ENCODE assay signal across 8 cellular contexts in the genomic region with DNA sequence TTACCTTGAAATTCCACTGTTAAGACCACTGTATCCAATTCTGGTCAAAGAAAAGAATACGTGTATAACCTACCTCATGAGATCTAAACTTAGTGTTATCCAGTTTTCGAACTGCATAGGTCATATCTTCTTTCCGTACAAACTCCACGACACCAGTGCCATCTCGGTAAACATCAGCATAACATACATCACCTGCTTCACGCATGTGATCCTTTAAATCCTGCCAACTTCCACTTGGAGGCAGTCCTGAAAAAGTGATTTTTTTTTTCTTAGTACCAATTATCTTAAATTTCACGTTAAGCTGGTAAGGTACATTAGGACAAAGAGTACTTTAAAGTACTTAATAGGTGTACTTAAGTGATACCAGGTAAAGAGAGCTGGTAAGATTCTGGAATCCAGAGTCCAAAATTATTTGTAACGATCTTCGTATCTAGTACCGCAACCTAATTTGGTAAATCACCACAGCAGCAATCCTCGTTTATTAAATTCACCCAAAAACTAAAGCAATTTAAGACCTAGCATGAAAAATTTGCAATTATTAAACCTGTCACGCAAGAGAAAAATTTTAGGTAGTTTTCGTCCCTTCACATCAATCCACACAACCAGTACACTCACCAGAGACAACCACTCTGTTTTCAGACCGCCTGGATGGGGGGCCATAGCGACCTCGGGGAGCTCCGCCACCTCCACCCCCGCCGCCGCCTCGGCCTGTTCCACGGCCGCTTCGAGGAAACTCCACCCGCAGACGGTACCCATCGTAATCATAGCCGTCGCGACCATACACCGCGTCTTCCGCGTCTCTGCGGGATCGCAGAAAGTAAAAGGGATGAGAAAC. TPM values are rescaled to one million over a fixed set of nuclear protein-coding genes. Genes with fewer than 3 reads are reported as not detected.
DNase-seq lines count a peak whose midpoint lies in the region; ATAC-seq and TF ChIP-seq lines count a peak whose summit lies in the region.

No MANE protein-coding gene starts in this region.

- H3K4me3 ChIP-seq in BLaER1 (peak overlapping the region; percentile 98), LNCaP clone FGC (ENCODE audit: low read depth, low read length) (peak overlapping the region; percentile 82), neural cell (ENCODE audit: low read length) (peak overlapping the region; percentile 93)

- H3K9me3 ChIP-seq in BLaER1 (peaks cover 11% of the 10 kb centered on the region), neural cell (ENCODE audit: low read length) (no peaks in the 10 kb centered on the region)

- no peak overlapping the region for H2AFZ ChIP-seq in neural cell (ENCODE audit: low read depth, low read length)

- TF ChIP-seq CTCF in LNCaP clone FGC (IDR thresholded peaks at IDR 0.05; ENCODE audit: control insufficient read depth, extremely low read depth, insufficient read depth) (no peak), neural cell (IDR thresholded peaks at IDR 0.05; ENCODE audit: poor library complexity, severe bottlenecking) (peak; percentile 16)

- peaks cover 36% of the 10 kb centered on the region for H3K4me1 Mint-ChIP-seq in dendritic cell treated with granulocyte-macrophage colony-stimulating factor and Interleukin-4, amounts not matched to agents 40 ng/mL and 50 ng/mL, for 4 days (ENCODE audit: low read depth)

- no peak for ATAC-seq in HG03521 (IDR thresholded peaks at IDR 0.05; ENCODE audit: unreplicated experiment)

- H3K36me3 Mint-ChIP-seq in dendritic cell treated with granulocyte-macrophage colony-stimulating factor and Interleukin-4, amounts not matched to agents 40 ng/mL and 50 ng/mL, for 4 days (ENCODE audit: low read depth): peaks cover 65% of the 10 kb centered on the region

- H4K20me1 ChIP-seq in BLaER1: peaks cover 60% of the 10 kb centered on the region
- peaks cover 6% of the 10 kb centered on the region for H4K20me1 ChIP-seq in neural cell (ENCODE audit: insufficient read depth)

- H3K4me3 Mint-ChIP-seq in dendritic cell treated with granulocyte-macrophage colony-stimulating factor and Interleukin-4, amounts not matched to agents 40 ng/mL and 50 ng/mL, for 4 days: peak overlapping the region; percentile 97

- intact Hi-C loops in dendritic cell treated with granulocyte-macrophage colony-stimulating factor and Interleukin-4, amounts not matched to agents 40 ng/mL and 50 ng/mL, for 4 days (cut with micrococcal nuclease): loop anchor here (2.0 kb wide), 1 partner anchor 79 kb away; no protein-coding TSS in a partner anchor

- peak overlapping the region; percentile 96 for H3K27ac Mint-ChIP-seq in dendritic cell treated with granulocyte-macrophage colony-stimulating factor and Interleukin-4, amounts not matched to agents 40 ng/mL and 50 ng/mL, for 4 days

- peaks cover 12% of the 10 kb centered on the region for H3F3A ChIP-seq in neural cell (ENCODE audit: insufficient read depth, low read length, poor library complexity, severe bottlenecking)

- DNase-seq in LNCaP clone FGC (ENCODE audit: low read depth) (peak; percentile 57), NCI-H2227 treated with DMSO at 0.1 percent for 48 hours (lab: John Stamatoyannopoulos, UW) (no peak), OCI-M2 (lab: John Stamatoyannopoulos, UW; ENCODE audit: unreplicated experiment) (no peak), glomerular visceral epithelial cell (ENCODE audit: extremely low spot score) (no peak)

- H3K27me3 ChIP-seq in BLaER1: no peaks in the 10 kb centered on the region
- H3K27me3 ChIP-seq in neural cell (ENCODE audit: insufficient read depth, low read depth, low read length): no peaks in the 10 kb centered on the region

- H3K4me2 ChIP-seq in BLaER1: peak overlapping the region; percentile 83
- peak overlapping the region; percentile 88 for H3K4me2 ChIP-seq in neural cell (ENCODE audit: low read length)

- H3K27ac ChIP-seq in BLaER1 (peak overlapping the region; percentile 99), neural cell (ENCODE audit: low read length) (peak overlapping the region; percentile 99)

- peak overlapping the region; percentile 100 for H3K9ac ChIP-seq in BLaER1
- H3K9ac ChIP-seq in neural cell (ENCODE audit: low read length): peak overlapping the region; percentile 100

- TF ChIP-seq EP300 in neural cell (conservative IDR thresholded peaks at IDR 0.05; ENCODE audit: poor library complexity, severe bottlenecking): no peak

- peaks cover 52% of the 10 kb centered on the region for H3K79me2 ChIP-seq in neural cell (replicated peaks; ENCODE audit: insufficient read depth, low read length)

- H3K4me1 ChIP-seq in BLaER1: peaks cover 54% of the 10 kb centered on the region

- H3K9me3 Mint-ChIP-seq in dendritic cell treated with granulocyte-macrophage colony-stimulating factor and Interleukin-4, amounts not matched to agents 40 ng/mL and 50 ng/mL, for 4 days: no peaks in the 10 kb centered on the region

- H3K9me2 ChIP-seq in neural cell (ENCODE audit: insufficient read depth, low read length): no peaks in the 10 kb centered on the region

- H3K36me3 ChIP-seq in BLaER1 (peaks cover 49% of the 10 kb centered on the region), neural cell (ENCODE audit: insufficient read depth, low read length) (peaks cover 6% of the 10 kb centered on the region)

- no peaks in the 10 kb centered on the region for H3K27me3 Mint-ChIP-seq in dendritic cell treated with granulocyte-macrophage colony-stimulating factor and Interleukin-4, amounts not matched to agents 40 ng/mL and 50 ng/mL, for 4 days

- no peak for TF ChIP-seq RAD21 in neural cell (conservative IDR thresholded peaks at IDR 0.05)

TF ChIP-seq in neural cell, 6 proteins besides CTCF, POLR2A, EP300 and RAD21:
- TF ChIP-seq TAF1 (IDR thresholded peaks at IDR 0.05; ENCODE audit: low read depth): no peak
- TF ChIP-seq MXI1 (conservative IDR thresholded peaks at IDR 0.05; ENCODE audit: poor library complexity, severe bottlenecking): peak; percentile 8

RNA-seq across cellular contexts. Expression of gene SRSF1, which starts 1.1 kb away (rescaled TPM):
- polyA plus RNA-seq in neural cell: 357 and 380 TPM in 2 replicates
- polyA minus RNA-seq in neural cell: 376 and 408 TPM in 2 replicates

RNA-seq across cellular contexts. Expression of gene VEZF1, which starts 17.9 kb away (rescaled TPM):
- 54.7 and 64.6 TPM in 2 replicates for polyA plus RNA-seq in neural cell
- polyA minus RNA-seq in neural cell: 144 and 163 TPM in 2 replicates

RNA-seq across cellular contexts. Expression of gene CUEDC1, which starts 50.7 kb away (rescaled TPM):
- 25.5 and 27.0 TPM in 2 replicates for polyA plus RNA-seq in neural cell
- polyA minus RNA-seq in neural cell: 20.9 and 28.5 TPM in 2 replicates
